In the genomic region with DNA sequence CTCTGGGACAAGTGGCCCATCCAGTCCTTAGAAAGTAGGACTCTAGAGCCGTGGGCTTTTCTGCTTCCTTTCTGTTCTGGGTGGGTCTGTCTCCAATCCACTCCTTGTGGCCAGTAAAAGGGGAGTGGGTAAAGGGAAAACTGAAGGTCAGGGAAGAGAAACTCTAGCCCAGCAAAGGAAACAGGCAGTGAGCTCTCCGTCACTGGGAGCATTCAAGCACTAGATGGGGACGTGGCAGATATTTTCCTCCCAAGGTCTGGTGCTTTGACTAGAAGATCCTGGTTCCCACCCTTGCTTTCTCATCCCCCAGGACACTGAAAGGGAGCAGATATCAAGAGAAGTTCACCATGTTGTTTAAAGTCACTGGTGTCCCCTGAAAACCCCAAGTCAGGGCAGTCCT, we compare ENCODE assay signal across 15 cellular contexts. TPM values are rescaled to one million over a fixed set of nuclear protein-coding genes. Genes with fewer than 3 reads are reported as not detected.
DNase-seq lines count a peak whose midpoint lies in the region; ATAC-seq, FAIRE-seq and TF ChIP-seq lines count a peak whose summit lies in the region.
"Had no signal": no experiment of that assay in that cellular context is flagged by ENCODE, and none has a peak within 500 bp of the region (broad histone marks: within the 10 kb centered on the region; RNA-seq: fewer than 3 reads in every experiment).

No MANE protein-coding gene starts in this region.

- in situ Hi-C loops in K562 (cut with MboI) (no loop called here), gastrocnemius medialis (cut with MboI; ENCODE audit: low sequenced_read_pairs in 4 of 4) (no loop called here)

- H3K27ac Mint-ChIP-seq in activated CD4-positive, alpha-beta T cell treated with anti-CD3 and anti-CD28 coated beads, Interleukin-2, amount 10 ng/mL, durations not matched to agents 24 days and 14 days, result no peak overlapping the region
- H3K27ac Mint-ChIP-seq: CD8-positive, alpha-beta T cell; H9 had no signal

- FAIRE-seq in A549 (lab: Jason Lieb, UNC) (no peak), K562 (lab: Jason Lieb, UNC) (no peak)

- peaks cover 17% of the 10 kb centered on the region for H4K20me1 ChIP-seq in K562 (replicated peaks; ENCODE audit: control insufficient read depth, insufficient read depth, low read length)

- CTCF ChIA-PET in A549 (lab: Yijun Ruan, JAX), result no interaction called here
- CTCF ChIA-PET in RWPE1 (lab: Yijun Ruan, JAX), result no interaction called here
- CTCF ChIA-PET in K562 (lab: Yijun Ruan, JAX; ENCODE audit: low intra/inter-chr PET ratio), result no interaction called here

- H2AFZ ChIP-seq in K562 (ENCODE audit: low read depth, low read length), result no peak overlapping the region

- POLR2A ChIA-PET in A549 (lab: Yijun Ruan, JAX) (no interaction called here), RWPE1 (lab: Yijun Ruan, JAX; ENCODE audit: low non-redundant PET) (interaction anchor here (0.6 kb wide), 1 partner anchor 25 kb away, joined by 3 read pairs; no protein-coding TSS in a partner anchor), K562 (lab: Yijun Ruan, JAX) (interaction anchor here (0.5 kb wide), 1 partner anchor 53 kb away, joined by 3 read pairs; no protein-coding TSS in a partner anchor)

- no peaks in the 10 kb centered on the region; the same call in 2 of the 3 replicates for H3K79me2 ChIP-seq in K562 (ENCODE audit: control insufficient read depth, insufficient read depth, low read length)

- DNase-seq in A549 (ENCODE audit: low read depth in 1 of 2, low spot score in 1 of 2) (no peak), RWPE1 (ENCODE audit: low spot score) (no peak), K562 (ENCODE audit: extremely low read depth in 1 of 4, low spot score in 3 of 4) (no peak), gastrocnemius medialis (no peak), NCI-H774 (lab: John Stamatoyannopoulos, UW) (no peak)
- no peak for DNase-seq in stimulated activated CD8-positive, alpha-beta memory T cell treated with anti-CD3 and anti-CD28 coated beads, Interleukin-4, amount 100 ng/mL, for 48 hours
- DNase-seq in activated CD4-positive, alpha-beta T cell treated with anti-CD3 and anti-CD28 coated beads, Interleukin-2, amount 10 ng/mL, durations not matched to agents 24 days and 14 days, result no peak
- DNase-seq: Calu3; CD8-positive, alpha-beta T cell; GF-D8; GOT3; H9 had no signal

- 84% methylated on average over 3 of the region's 3 CpGs for WGBS in A549 (ENCODE audit: missing lambda C conversion rate)
- WGBS in K562 (ENCODE audit: insufficient coverage, low coverage, missing lambda C conversion rate), result 55% methylated on average over 3 of the region's 3 CpGs

- BruUV-seq in K562 (replicated peaks; lab: Mats Ljungman, UMichigan), result no TSS peak

- H3K9me1 ChIP-seq in K562 (ENCODE audit: control insufficient read depth, insufficient read depth, low read length), result no peaks in the 10 kb centered on the region

- no peak overlapping the region for H3K4me2 ChIP-seq in A549
- no peak overlapping the region for H3K4me2 ChIP-seq in K562 (ENCODE audit: insufficient read depth, low read length)

- intact Hi-C loops in K562 (cut with micrococcal nuclease) (no loop called here), gastrocnemius medialis (cut with DNase I; ENCODE audit: low total_unique reads) (no loop called here)
- intact Hi-C loops in activated CD4-positive, alpha-beta T cell treated with anti-CD3 and anti-CD28 coated beads, Interleukin-2, amount 10 ng/mL, durations not matched to agents 24 days and 14 days (cut with micrococcal nuclease), result no loop called here

- H3K4me3 ChIP-seq in A549 (no peak overlapping the region), K562 (no peak overlapping the region), gastrocnemius medialis (no peak overlapping the region)
- H3K4me3 ChIP-seq: BLaER1 treated with 17β-estradiol and CSF1 and Interleukin-3, amounts not matched to agents 10 nM and 100 nM had no signal

- TF ChIP-seq CTCF in A549 (IDR thresholded peaks at IDR 0.05) (no peak), RWPE1 (conservative IDR thresholded peaks at IDR 0.05; ENCODE audit: low read depth) (no peak), K562 (IDR thresholded peaks at IDR 0.05 in 2 of 3, conservative IDR thresholded peaks at IDR 0.05 in 1 of 3; ENCODE audit: insufficient read depth in 2 of 3, low read depth in 1 of 3, low read length in 3 of 3) (no peak), gastrocnemius medialis (IDR thresholded peaks at IDR 0.05 in 4 of 5, conservative IDR thresholded peaks at IDR 0.05 in 1 of 5) (no peak)

- H3K27ac ChIP-seq in A549 (no peak overlapping the region), RWPE1 (peak overlapping the region; percentile 88), K562 (ENCODE audit: extremely low read depth, low read depth, low read length) (no peak overlapping the region), gastrocnemius medialis (peak overlapping the region in 3 of 4 donors; percentile 33 to 71 (median 56))
- H3K27ac ChIP-seq: 22Rv1; BLaER1 treated with 17β-estradiol and CSF1 and Interleukin-3, amounts not matched to agents 10 nM and 100 nM; HL-60 had no signal

- no peak for TF ChIP-seq POLR2A in A549 (IDR thresholded peaks at IDR 0.05; ENCODE audit: low read length)
- no peak for TF ChIP-seq POLR2A in K562 (conservative IDR thresholded peaks at IDR 0.05)
- TF ChIP-seq POLR2A in gastrocnemius medialis (IDR thresholded peaks at IDR 0.05), result no peak

- H3K27me3 Mint-ChIP-seq in activated CD4-positive, alpha-beta T cell treated with anti-CD3 and anti-CD28 coated beads, Interleukin-2, amount 10 ng/mL, durations not matched to agents 24 days and 14 days, result no peaks in the 10 kb centered on the region

- H3K9ac ChIP-seq in K562 (ENCODE audit: insufficient read depth in 1 of 2, low read depth in 2 of 2, low read length in 2 of 2), result no peak overlapping the region
- H3K9ac ChIP-seq: BLaER1 treated with 17β-estradiol and CSF1 and Interleukin-3, amounts not matched to agents 10 nM and 100 nM had no signal

- no peaks in the 10 kb centered on the region for H3K9me3 Mint-ChIP-seq in activated CD4-positive, alpha-beta T cell treated with anti-CD3 and anti-CD28 coated beads, Interleukin-2, amount 10 ng/mL, durations not matched to agents 24 days and 14 days
- H3K9me3 Mint-ChIP-seq: CD8-positive, alpha-beta T cell; H9 had no signal

- TF ChIP-seq RAD21 in A549 (conservative IDR thresholded peaks at IDR 0.05 in 1 of 2, IDR thresholded peaks at IDR 0.05 in 1 of 2) (no peak), K562 (CRISPR knock-in tag; conservative IDR thresholded peaks at IDR 0.05 in 1 of 2, IDR thresholded peaks at IDR 0.05 in 1 of 2) (no peak)

- H3K4me1 Mint-ChIP-seq in activated CD4-positive, alpha-beta T cell treated with anti-CD3 and anti-CD28 coated beads, Interleukin-2, amount 10 ng/mL, durations not matched to agents 24 days and 14 days, result peaks cover 3% of the 10 kb centered on the region

- H3K4me3 Mint-ChIP-seq in activated CD4-positive, alpha-beta T cell treated with anti-CD3 and anti-CD28 coated beads, Interleukin-2, amount 10 ng/mL, durations not matched to agents 24 days and 14 days, result no peak overlapping the region
- H3K4me3 Mint-ChIP-seq: CD8-positive, alpha-beta T cell; H9 had no signal

- ATAC-seq in A549, result no peak
- no peak for ATAC-seq in K562
- ATAC-seq in gastrocnemius medialis, result no peak
- ATAC-seq: CD8-positive, alpha-beta T cell had no signal

- H3K9me3 ChIP-seq in A549, result no peaks in the 10 kb centered on the region
- H3K9me3 ChIP-seq in K562 (replicated peaks; ENCODE audit: control insufficient read depth, insufficient read depth, low read depth, low read length), result no peaks in the 10 kb centered on the region
- no peaks in the 10 kb centered on the region for H3K9me3 ChIP-seq in gastrocnemius medialis
- H3K9me3 ChIP-seq: BLaER1 treated with 17β-estradiol and CSF1 and Interleukin-3, amounts not matched to agents 10 nM and 100 nM had no signal

- TF ChIP-seq EP300 in A549 (IDR thresholded peaks at IDR 0.05) (no peak), K562 (IDR thresholded peaks at IDR 0.05; ENCODE audit: low read length) (no peak)

- H3K27me3 ChIP-seq in K562 (ENCODE audit: control insufficient read depth in 2 of 2, insufficient read depth in 2 of 2, low read length in 2 of 2), result no peaks in the 10 kb centered on the region
- H3K27me3 ChIP-seq in gastrocnemius medialis, result no peaks in the 10 kb centered on the region

- H3K4me1 ChIP-seq in A549, result no peaks in the 10 kb centered on the region
- H3K4me1 ChIP-seq in K562 (replicated peaks in 1 of 2; ENCODE audit: control insufficient read depth in 2 of 2, insufficient read depth in 2 of 2, low read length in 2 of 2), result peaks cover 0 to 25% of the 10 kb centered on the region in 2 experiments; a peak in 2 of 5 replicates
- peaks cover 26 to 42% of the 10 kb centered on the region in 2 donors for H3K4me1 ChIP-seq in gastrocnemius medialis

- H3K36me3 ChIP-seq in K562 (ENCODE audit: control insufficient read depth, insufficient read depth, low read length), result no peaks in the 10 kb centered on the region
- no peaks in the 10 kb centered on the region for H3K36me3 ChIP-seq in gastrocnemius medialis

- H3K36me3 Mint-ChIP-seq in activated CD4-positive, alpha-beta T cell treated with anti-CD3 and anti-CD28 coated beads, Interleukin-2, amount 10 ng/mL, durations not matched to agents 24 days and 14 days (ENCODE audit: low read depth), result no peaks in the 10 kb centered on the region
- H3K36me3 Mint-ChIP-seq: CD8-positive, alpha-beta T cell had no signal

RNA-seq across cellular contexts. Expression of gene MACROD1, which starts 42.2 kb away (rescaled TPM):
- 10.0 and 16.6 TPM in 2 replicates for polyA plus RNA-seq in A549 (2011; rRNA removed)
- 8.8 and 11.9 TPM in 2 replicates for polyA plus RNA-seq in A549 (2012; cell fraction: cytosol; rRNA removed)
- 13.7 and 20.8 TPM in 2 replicates for polyA plus RNA-seq in A549 (2012; cell fraction: nucleus; rRNA removed)
- 12.0 to 16.4 TPM (median 15.1 TPM) in 3 replicates for polyA plus RNA-seq in A549 (2017; fragmentation: RNase III; extraction: RNeasy Plus Mini Kit Qiagen cat#74134 plus additional on column Dnase treatment)
- polyA minus RNA-seq in A549 (2011; rRNA and poly(A)+ RNA removed), result 3.5 and 6.7 TPM in 2 replicates
- 63.3 and 92.7 TPM in 2 replicates for total RNA-seq in K562 (2011; cell fraction: chromatin; rRNA removed; ENCODE audit: low replicate concordance)
- 79.2 and 103 TPM in 2 replicates for total RNA-seq in K562 (2011; cell fraction: nucleolus; rRNA removed)
- total RNA-seq in K562 (2011; cell fraction: nucleoplasm; rRNA removed), result 54.7 and 61.3 TPM in 2 replicates
- 60.0 and 64.5 TPM in 2 replicates for total RNA-seq in K562 (2014; rRNA removed)
- total RNA-seq in K562 (2014; rRNA removed; fragmentation: Illumina TruSeq; extraction: Trizol), result 25.5 and 25.9 TPM in 2 replicates
- total RNA-seq in K562 (2015; rRNA removed; fragmentation: Illumina TruSeq; extraction: Trizol), result 42.3 and 50.0 TPM in 2 replicates
- total RNA-seq in K562 (2021), result 45.2 and 47.3 TPM in 2 replicates
- 26.4 and 31.0 TPM in 2 replicates for polyA plus RNA-seq in K562 (2011; rRNA removed)
- polyA plus RNA-seq in K562 (2011; cell fraction: cytosol; rRNA removed), result 39.3 and 90.4 TPM in 2 replicates
- 128 and 166 TPM in 2 replicates for polyA plus RNA-seq in K562 (2011; cell fraction: nucleus; rRNA removed)
- polyA plus RNA-seq in K562 (2012), result 34.4 and 49.3 TPM in 2 replicates
- 13.4 and 19.4 TPM in 2 replicates for polyA plus RNA-seq in K562 (2014; fragmentation: Illumina TruSeq; extraction: Trizol)
- polyA plus RNA-seq in K562 (2014; fragmentation: Nextera tagmentation; extraction: Ambion mirVana), result 1 to 10 TPM; 1.1 to 2.3 TPM
- 45.7 and 54.9 TPM in 2 replicates for polyA plus RNA-seq in K562 (2014; rRNA removed)
- polyA minus RNA-seq in K562 (2011; rRNA and poly(A)+ RNA removed), result 12.7 and 14.8 TPM in 2 replicates
- polyA minus RNA-seq in K562 (2011; cell fraction: cytosol; rRNA and poly(A)+ RNA removed), result 16.8 and 23.4 TPM in 2 replicates
- polyA minus RNA-seq in K562 (2011; cell fraction: nucleus; rRNA and poly(A)+ RNA removed), result 20.7 and 28.4 TPM in 2 replicates
- total RNA-seq in gastrocnemius medialis, result 100 to 1,000 TPM; 162 to 308 (median 205) TPM
- total RNA-seq in activated CD4-positive, alpha-beta T cell treated with anti-CD3 and anti-CD28 coated beads, Interleukin-2, amount 10 ng/mL, durations not matched to agents 24 days and 14 days, result 28.6 and 29.6 TPM in 2 replicates

Comparison
In these comparisons a context has a peak if more than half of its experiments do, and no peak if none do; other contexts are left out.
1. H3K27ac ChIP-seq: peak in RWPE1 (single experiment) and gastrocnemius medialis (3 of 4); none in A549 (0 of 2) and K562 (single experiment).
2. Of the 35 proteins assayed by ChIP-seq in both K562 and A549: peak only in K562: KDM1A; only in A549: none; in both: ZFP36; in neither: 33.